8 cellular contexts compared by ENCODE assay signal in the genomic region with DNA sequence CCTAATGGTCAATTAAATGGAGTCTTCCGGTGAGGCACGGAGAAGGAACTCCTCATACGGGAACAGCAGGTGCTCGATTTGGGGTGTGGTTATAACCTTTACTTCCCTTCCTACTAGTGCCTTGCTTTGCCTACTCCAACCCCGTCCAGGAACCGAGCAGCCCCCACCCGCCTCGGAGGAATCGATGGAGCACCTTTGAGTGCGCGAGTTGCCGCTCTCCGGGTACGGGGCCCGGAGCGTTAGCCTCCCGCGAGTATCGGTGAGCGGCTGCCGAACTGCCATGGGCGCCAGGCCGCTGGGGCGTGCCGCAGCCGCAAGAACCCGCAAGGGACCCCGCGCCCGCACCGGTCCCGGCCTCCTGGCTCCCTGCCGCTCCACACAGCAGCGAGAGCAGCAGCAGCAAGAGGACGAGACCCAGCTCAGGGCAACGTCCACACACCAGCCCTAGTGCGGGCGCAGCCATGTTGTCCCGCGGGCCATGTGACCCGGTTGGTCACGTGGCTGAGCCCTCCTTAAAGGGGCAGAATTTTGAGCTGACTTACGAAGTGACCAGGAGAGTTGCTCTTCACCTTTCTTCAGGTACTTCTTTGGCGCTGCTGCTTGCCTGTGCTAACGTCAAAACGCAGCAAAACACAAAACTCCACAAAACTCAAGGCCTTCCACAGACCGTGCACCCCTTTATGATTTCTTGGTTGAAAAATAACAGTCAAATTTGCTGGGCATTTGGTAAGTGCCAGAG. TPM values are rescaled to one million over a fixed set of nuclear protein-coding genes. Genes with fewer than 3 reads are reported as not detected.
DNase-seq lines count a peak whose midpoint lies in the region; ATAC-seq lines count a peak whose summit lies in the region.

SUMF1 (minus strand) TSS at position 487 of the 739 bp plus-strand sequence; CDS start at position 463, 24 bp downstream.

- no peaks in the 10 kb centered on the region for H3K9me3 Mint-ChIP-seq in central memory CD8-positive, alpha-beta T cell

- H3K36me3 Mint-ChIP-seq in central memory CD8-positive, alpha-beta T cell (ENCODE audit: insufficient read depth), result peaks cover 5% of the 10 kb centered on the region

- ATAC-seq in GM18508 (IDR thresholded peaks at IDR 0.05; ENCODE audit: insufficient read depth, unreplicated experiment) (peak; percentile 98), HG02981 (IDR thresholded peaks at IDR 0.05; ENCODE audit: unreplicated experiment) (peak; percentile 100)
- ATAC-seq in activated CD4-positive, CD25-positive, alpha-beta regulatory T cell treated with anti-CD3 and anti-CD28 coated beads, Interleukin-2, amount 50 U/mL, for 24 hours, result peak; percentile 99
- peak; percentile 98 for ATAC-seq in central memory CD8-positive, alpha-beta T cell (replicated peaks; ENCODE audit: extremely low read depth, poor library complexity, severe bottlenecking)

- DNase-seq in A172 (ENCODE audit: low spot score), result peak; percentile 69
- peak; percentile 44 for DNase-seq in NCI-H2171 (lab: John Stamatoyannopoulos, UW)
- peak; percentile 52 to 53 for DNase-seq in central memory CD8-positive, alpha-beta T cell (ENCODE audit: low spot score in 2 of 2)
- peak; percentile 86 for DNase-seq in islet precursor cell
- DNase-seq in stimulated activated CD4-positive, alpha-beta T cell treated with anti-CD3 and anti-CD28 coated beads, Interleukin-12 subunit alpha, Interleukin-12 subunit beta, amount 100 ng/mL, for 24 hours (ENCODE audit: low read depth in 2 of 2), result peak; percentile 55 to 62

- peak within 1 kb of the TSS; percentile 89 for H3K27ac Mint-ChIP-seq in central memory CD8-positive, alpha-beta T cell (ENCODE audit: low read depth)

- peaks cover 12% of the 10 kb centered on the region for H3K4me1 Mint-ChIP-seq in central memory CD8-positive, alpha-beta T cell

- H3K4me3 Mint-ChIP-seq in central memory CD8-positive, alpha-beta T cell, result peak within 1 kb of the TSS; percentile 85

- H3K27me3 Mint-ChIP-seq in central memory CD8-positive, alpha-beta T cell, result peaks cover 4% of the 10 kb centered on the region

RNA-seq across cellular contexts. Expression of gene SUMF1, which starts in this region (rescaled TPM):
- total RNA-seq in A172 (2014; rRNA removed; shearing (Covaris generic)), result 77.4 and 87.0 TPM in 2 replicates

Comparison
In these comparisons a context has a peak if more than half of its experiments do, and no peak if none do; other contexts are left out.
1. Peak in every context shown above with its lines: DNase-seq and ATAC-seq.